ENCODE assay signal across 10 cellular contexts in genomic region chr6:162862941-162863340, GRCh38.
"Had no signal": no experiment of that assay in that cellular context is flagged by ENCODE, and none has a peak within 500 bp of the region (broad histone marks: within the 10 kb centered on the region; RNA-seq: fewer than 3 reads in every experiment).

No MANE protein-coding gene starts in this region.

- H3K9ac ChIP-seq: GM23248 had no signal

- H3K9me3 Mint-ChIP-seq: HFFc6 had no signal

- H3K9me3 ChIP-seq: HAP-1 had no signal

- H3K27ac Mint-ChIP-seq: H9, HFFc6 had no signal

- DNase-seq: GM23248, GOT3, H7, H9, HCEC 1CT, HFFc6 had no signal

- H3K4me3 ChIP-seq: GM23248, HAP-1 had no signal

- H3K4me3 Mint-ChIP-seq: H9, HFFc6 had no signal

- FAIRE-seq: H1, H54 had no signal

- H3K27ac ChIP-seq: GM23248 had no signal

- H2AFZ ChIP-seq: GM23248 had no signal

- ATAC-seq: HCT116 had no signal

- H3K36me3 ChIP-seq: HAP-1 had no signal
